Comparison of ENCODE assay signal across 1 cellular context in the genomic region with DNA sequence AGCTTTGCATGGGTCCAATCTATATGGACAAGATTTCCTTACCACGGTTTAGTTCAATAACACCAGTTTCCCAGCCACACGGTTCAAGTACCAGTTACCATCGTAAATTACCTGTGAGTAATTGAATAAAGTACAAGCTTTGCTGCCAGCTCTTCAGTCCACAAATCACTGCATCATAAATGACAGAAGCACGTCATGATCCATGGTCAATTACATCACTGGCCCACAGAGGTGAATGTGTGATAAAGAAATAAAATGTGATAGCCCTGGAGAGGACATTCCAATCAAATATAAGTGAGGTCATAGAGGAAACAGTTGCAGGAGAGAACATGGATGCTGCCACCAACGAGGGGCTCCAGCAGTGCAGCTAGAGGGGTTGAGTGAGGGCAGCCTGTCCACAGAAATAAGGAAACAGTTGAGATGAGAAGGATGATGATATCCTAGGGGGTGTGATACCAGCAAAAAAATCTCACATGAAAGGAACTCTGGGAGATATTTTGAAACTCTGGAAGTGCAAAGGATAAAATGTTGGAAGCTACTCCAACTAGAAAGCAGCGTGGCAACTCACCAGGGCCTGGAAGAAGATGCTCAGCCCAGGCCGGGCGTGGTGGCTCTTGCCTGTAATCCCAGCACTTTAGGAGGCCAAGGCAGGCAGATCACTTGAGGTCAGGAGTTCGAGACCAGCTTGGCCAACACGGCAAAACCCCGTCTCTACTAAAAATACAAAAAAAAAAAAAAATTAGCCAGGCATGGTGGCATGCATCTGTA.
A peak's percentile ranks its signal among the peaks of the same experiment; 100 is the strongest.
TF ChIP-seq lines count a peak whose summit lies in the region.

No MANE protein-coding gene starts in this region.

TF ChIP-seq in HepG2, 621 proteins besides CTCF, POLR2A, EP300 and RAD21:
- TF ChIP-seq CREB1 (IDR thresholded peaks at IDR 0.05) (peak; percentile 62), CREB1 (CRISPR knock-in tag; IDR thresholded peaks at IDR 0.05) (no peak), ZNF703 (CRISPR knock-in tag; IDR thresholded peaks at IDR 0.05; ENCODE audit: borderline replicate concordance) (no peak), PRMT3 (CRISPR knock-in tag; IDR thresholded peaks at IDR 0.05; ENCODE audit: borderline replicate concordance, low read depth) (no peak)
